Comparison of ENCODE assay signal across 13 cellular contexts in the genomic region with DNA sequence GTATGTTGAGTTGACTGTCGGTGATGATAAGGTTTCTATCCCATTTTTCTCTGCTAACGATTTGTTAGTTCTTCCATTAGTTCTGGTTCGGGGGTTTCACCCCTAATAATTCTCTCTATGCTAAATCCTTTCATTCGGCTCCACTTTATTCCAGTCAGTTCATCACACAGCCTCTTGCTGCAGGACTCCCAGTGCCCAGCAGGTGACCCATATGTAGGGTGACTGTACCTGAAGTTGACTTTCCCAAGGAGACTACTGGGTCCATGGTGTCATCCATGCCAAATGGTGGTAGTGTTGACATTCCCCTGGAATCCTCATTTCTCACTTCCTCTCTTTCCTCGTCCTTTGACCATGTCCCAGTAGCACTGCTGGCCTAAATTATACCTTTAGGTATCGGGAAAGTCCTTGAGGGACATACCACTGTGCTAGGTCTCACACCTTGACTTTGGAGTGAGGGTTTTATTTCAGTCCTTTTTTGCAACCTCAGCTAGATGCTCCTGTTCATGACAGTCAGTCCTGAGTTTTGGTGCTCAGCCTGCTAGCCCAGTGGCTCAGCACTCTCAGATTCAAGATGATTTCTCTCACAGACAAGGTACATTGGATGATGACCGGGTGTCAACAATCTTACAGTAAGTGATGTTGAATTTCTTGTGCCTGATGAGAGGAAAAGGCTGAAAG.
DNase-seq lines count a peak whose midpoint lies in the region; ATAC-seq, FAIRE-seq and TF ChIP-seq lines count a peak whose summit lies in the region.
"Had no signal": no experiment of that assay in that cellular context is flagged by ENCODE, and none has a peak within 500 bp of the region (broad histone marks: within the 10 kb centered on the region; RNA-seq: fewer than 3 reads in every experiment).

No MANE protein-coding gene starts in this region.

- no peak for TF ChIP-seq EP300 in HepG2 (IDR thresholded peaks at IDR 0.05; ENCODE audit: low read depth in 2 of 2, low read length in 2 of 2)
- TF ChIP-seq EP300 in HepG2 (CRISPR knock-in tag; IDR thresholded peaks at IDR 0.05; ENCODE audit: borderline replicate concordance): no peak

- no peak overlapping the region for H3K4me2 ChIP-seq in HepG2 (ENCODE audit: low read depth, low read length)

- H3K9me3 ChIP-seq in HepG2 (ENCODE audit: low read length): no peaks in the 10 kb centered on the region
- no peaks in the 10 kb centered on the region for H3K9me3 ChIP-seq in right lobe of liver
- H3K9me3 ChIP-seq: tibial nerve had no signal

- in situ Hi-C loops in HepG2 (cut with HindIII; ENCODE audit: extremely low pct_ligation_motif_present, low pct_unique_long_range_greater_than_20kb) (loop anchor here (10.0 kb wide), 1 partner anchor 225 kb away; no protein-coding TSS in a partner anchor), astrocyte of the cerebellum (cut with HindIII; ENCODE audit: low sequenced_read_pairs) (no loop called here)

- TF ChIP-seq RAD21 in HepG2 (CRISPR knock-in tag; IDR thresholded peaks at IDR 0.05): no peak

- no peak overlapping the region for H3K27ac ChIP-seq in HepG2 (ENCODE audit: extremely low read length, insufficient read depth, low read length)
- no peak overlapping the region for H3K27ac ChIP-seq in right lobe of liver
- no peak overlapping the region for H3K27ac ChIP-seq in coronary artery
- H3K27ac ChIP-seq: parathyroid adenoma, tibial nerve had no signal

- no peak for TF ChIP-seq CTCF in HepG2 (CRISPR knock-in tag; IDR thresholded peaks at IDR 0.05)
- no peak for TF ChIP-seq CTCF in right lobe of liver (IDR thresholded peaks at IDR 0.05)
- TF ChIP-seq CTCF in astrocyte of the cerebellum (IDR thresholded peaks at IDR 0.05; ENCODE audit: low read depth, low read length, missing control alignments): peak; percentile 12
- TF ChIP-seq CTCF in coronary artery (IDR thresholded peaks at IDR 0.05): no peak

- CTCF ChIA-PET in HepG2 (lab: Yijun Ruan, JAX; ENCODE audit: low intra/inter-chr PET ratio, low total read pairs): interaction anchor here (1.2 to 1.4 kb wide), 3 partner anchors 222 to 286 kb away, joined by 3 to 8 read pairs (median 7); no protein-coding TSS in a partner anchor
- CTCF ChIA-PET in activated CD8-positive, alpha-beta memory T cell treated with anti-CD3 and anti-CD28 coated beads, Interleukin-2, amount 10 ng/mL, durations not matched to agents 7 days and 5 days (lab: Charles Lee): interaction anchor here (1.0 kb wide), 1 partner anchor 222 kb away, joined by 3 read pairs; no protein-coding TSS in a partner anchor

- H3K4me3 ChIP-seq in HepG2 (replicated peaks in 1 of 3; ENCODE audit: insufficient read depth in 1 of 3, low read depth in 2 of 3, low read length in 3 of 3): no peak overlapping the region
- H3K4me3 ChIP-seq in right lobe of liver: no peak overlapping the region
- H3K4me3 ChIP-seq in astrocyte of the cerebellum (ENCODE audit: low read depth, low read length): no peak overlapping the region
- no peak overlapping the region for H3K4me3 ChIP-seq in coronary artery
- H3K4me3 ChIP-seq: tibial nerve had no signal

- POLR2A ChIA-PET in HepG2 (lab: Yijun Ruan, JAX): no interaction called here

- FAIRE-seq in HepG2 (lab: Jason Lieb, UNC): no peak

- H3K36me3 Mint-ChIP-seq in activated CD8-positive, alpha-beta memory T cell treated with anti-CD3 and anti-CD28 coated beads, Interleukin-2, amount 10 ng/mL, durations not matched to agents 7 days and 5 days: no peaks in the 10 kb centered on the region

- no peak overlapping the region for H3K27ac Mint-ChIP-seq in activated CD8-positive, alpha-beta memory T cell treated with anti-CD3 and anti-CD28 coated beads, Interleukin-2, amount 10 ng/mL, durations not matched to agents 7 days and 5 days
- H3K27ac Mint-ChIP-seq: activated CD4-positive, alpha-beta T cell treated with anti-CD3 and anti-CD28 coated beads, Interleukin-2, amount 10 ng/mL, durations not matched to agents 24 days and 14 days; activated T-cell treated with anti-CD3 and anti-CD28 coated beads, Interleukin-2, amount 50 U/mL, for 72 hours; T-helper 1 cell treated with Interleukin-12 subunit alpha and Interleukin-12 subunit beta and Interleukin-4 antibody, amounts not matched to agents 30 μg/mL and 1 μg/mL, for 36 hours had no signal

- H3K36me3 ChIP-seq in HepG2 (replicated peaks in 1 of 2; ENCODE audit: control insufficient read depth in 1 of 2, insufficient read depth in 2 of 2, low read length in 2 of 2): no peaks in the 10 kb centered on the region
- H3K36me3 ChIP-seq in right lobe of liver: no peaks in the 10 kb centered on the region
- H3K36me3 ChIP-seq: tibial nerve had no signal

- no TSS peak for BruUV-seq in HepG2 (replicated peaks; lab: Mats Ljungman, UMichigan)

- H3K27me3 ChIP-seq in HepG2 (ENCODE audit: control insufficient read depth in 1 of 2, insufficient read depth in 2 of 2, low read length in 2 of 2): no peaks in the 10 kb centered on the region
- H3K27me3 ChIP-seq in right lobe of liver: no peaks in the 10 kb centered on the region
- H3K27me3 ChIP-seq: tibial nerve had no signal

- H3K4me1 Mint-ChIP-seq in activated CD8-positive, alpha-beta memory T cell treated with anti-CD3 and anti-CD28 coated beads, Interleukin-2, amount 10 ng/mL, durations not matched to agents 7 days and 5 days: no peaks in the 10 kb centered on the region
- H3K4me1 Mint-ChIP-seq: activated CD4-positive, alpha-beta T cell treated with anti-CD3 and anti-CD28 coated beads, Interleukin-2, amount 10 ng/mL, durations not matched to agents 24 days and 14 days had no signal

- H2AFZ ChIP-seq in HepG2 (ENCODE audit: low read length): no peak overlapping the region
- H2AFZ ChIP-seq: parathyroid adenoma had no signal

- TF ChIP-seq POLR2A in HepG2 (IDR thresholded peaks at IDR 0.05; ENCODE audit: insufficient read depth in 1 of 2, low read depth in 2 of 2, low read length in 2 of 2) (no peak), right lobe of liver (IDR thresholded peaks at IDR 0.05) (no peak)

- intact Hi-C loops in HepG2 (cut with micrococcal nuclease; ENCODE audit: unreplicated experiment): loop anchor here (1.0 kb wide), 2 partner anchors 223 to 286 kb away; no protein-coding TSS in a partner anchor
- intact Hi-C loops in right lobe of liver (cut with DNase I): no loop called here

- ATAC-seq in HepG2: peak; percentile 84
- no peak for ATAC-seq in right lobe of liver
- ATAC-seq in HG03045 (IDR thresholded peaks at IDR 0.05; ENCODE audit: unreplicated experiment): peak; percentile 13
- no peak for ATAC-seq in activated CD8-positive, alpha-beta memory T cell treated with anti-CD3 and anti-CD28 coated beads, Interleukin-2, amount 10 ng/mL, durations not matched to agents 7 days and 5 days
- ATAC-seq in GM18858 (IDR thresholded peaks at IDR 0.05; ENCODE audit: unreplicated experiment): no peak
- no peak for ATAC-seq in GM21786 (IDR thresholded peaks at IDR 0.05; ENCODE audit: unreplicated experiment)
- ATAC-seq: activated T-cell treated with anti-CD3 and anti-CD28 coated beads, Interleukin-2, amount 50 U/mL, for 72 hours had no signal

- H3K79me2 ChIP-seq in HepG2 (ENCODE audit: insufficient read depth, low read length): no peaks in the 10 kb centered on the region
- H3K79me2 ChIP-seq: parathyroid adenoma had no signal

- H3K27me3 Mint-ChIP-seq in activated CD8-positive, alpha-beta memory T cell treated with anti-CD3 and anti-CD28 coated beads, Interleukin-2, amount 10 ng/mL, durations not matched to agents 7 days and 5 days: no peaks in the 10 kb centered on the region
- H3K27me3 Mint-ChIP-seq: activated CD4-positive, alpha-beta T cell treated with anti-CD3 and anti-CD28 coated beads, Interleukin-2, amount 10 ng/mL, durations not matched to agents 24 days and 14 days had no signal

- no peaks in the 10 kb centered on the region for H3K9me3 Mint-ChIP-seq in activated CD8-positive, alpha-beta memory T cell treated with anti-CD3 and anti-CD28 coated beads, Interleukin-2, amount 10 ng/mL, durations not matched to agents 7 days and 5 days (ENCODE audit: low read depth)
- H3K9me3 Mint-ChIP-seq: activated CD4-positive, alpha-beta T cell treated with anti-CD3 and anti-CD28 coated beads, Interleukin-2, amount 10 ng/mL, durations not matched to agents 24 days and 14 days; activated T-cell treated with anti-CD3 and anti-CD28 coated beads, Interleukin-2, amount 50 U/mL, for 72 hours; T-helper 1 cell treated with Interleukin-12 subunit alpha and Interleukin-12 subunit beta and Interleukin-4 antibody, amounts not matched to agents 30 μg/mL and 1 μg/mL, for 36 hours had no signal

- H3K4me1 ChIP-seq in HepG2 (ENCODE audit: insufficient read depth, low read length): no peaks in the 10 kb centered on the region
- H3K4me1 ChIP-seq in right lobe of liver: no peaks in the 10 kb centered on the region
- H3K4me1 ChIP-seq: parathyroid adenoma had no signal

- H3K4me3 Mint-ChIP-seq in activated CD8-positive, alpha-beta memory T cell treated with anti-CD3 and anti-CD28 coated beads, Interleukin-2, amount 10 ng/mL, durations not matched to agents 7 days and 5 days: no peak overlapping the region
- H3K4me3 Mint-ChIP-seq: activated CD4-positive, alpha-beta T cell treated with anti-CD3 and anti-CD28 coated beads, Interleukin-2, amount 10 ng/mL, durations not matched to agents 24 days and 14 days; activated T-cell treated with anti-CD3 and anti-CD28 coated beads, Interleukin-2, amount 50 U/mL, for 72 hours; T-helper 1 cell treated with Interleukin-12 subunit alpha and Interleukin-12 subunit beta and Interleukin-4 antibody, amounts not matched to agents 30 μg/mL and 1 μg/mL, for 36 hours had no signal

- no peaks in the 10 kb centered on the region for H4K20me1 ChIP-seq in HepG2 (ENCODE audit: insufficient read depth, low read length)

- peak; percentile 1 for DNase-seq in HepG2 (ENCODE audit: low spot score)
- no peak for DNase-seq in right lobe of liver
- DNase-seq in astrocyte of the cerebellum (ENCODE audit: low read depth): no peak
- no peak for DNase-seq in activated CD8-positive, alpha-beta memory T cell treated with anti-CD3 and anti-CD28 coated beads, Interleukin-2, amount 10 ng/mL, durations not matched to agents 7 days and 5 days
- no peak for DNase-seq in coronary artery (ENCODE audit: low spot score)

- H3K9ac ChIP-seq in HepG2 (ENCODE audit: insufficient read depth, low read depth, low read length): no peak overlapping the region
- H3K9ac ChIP-seq: parathyroid adenoma had no signal

- WGBS in HepG2 (ENCODE audit: low lambda C conversion rate): 14% methylated on average over 7 of the region's 7 CpGs
- WGBS in right lobe of liver (ENCODE audit: insufficient coverage, low coverage, low lambda C conversion rate, missing lambda C conversion rate): 52% methylated on average over 7 of the region's 7 CpGs

TF ChIP-seq in HepG2, 621 proteins besides CTCF, POLR2A, EP300 and RAD21 (continues in another document):
- TF ChIP-seq GABPB1 (CRISPR knock-in tag; IDR thresholded peaks at IDR 0.05) (no peak), ZNF446 (CRISPR knock-in tag; IDR thresholded peaks at IDR 0.05) (no peak)
- TF ChIP-seq, protein P1, sequence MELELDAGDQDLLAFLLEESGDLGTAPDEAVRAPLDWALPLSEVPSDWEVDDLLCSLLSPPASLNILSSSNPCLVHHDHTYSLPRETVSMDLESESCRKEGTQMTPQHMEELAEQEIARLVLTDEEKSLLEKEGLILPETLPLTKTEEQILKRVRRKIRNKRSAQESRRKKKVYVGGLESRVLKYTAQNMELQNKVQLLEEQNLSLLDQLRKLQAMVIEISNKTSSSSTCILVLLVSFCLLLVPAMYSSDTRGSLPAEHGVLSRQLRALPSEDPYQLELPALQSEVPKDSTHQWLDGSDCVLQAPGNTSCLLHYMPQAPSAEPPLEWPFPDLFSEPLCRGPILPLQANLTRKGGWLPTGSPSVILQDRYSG (CRISPR knock-in tag; IDR thresholded peaks at IDR 0.05): no peak

Comparison
In these comparisons a context has a peak if more than half of its experiments do, and no peak if none do; other contexts are left out.
1. ATAC-seq: peak in HepG2 (single experiment) and HG03045 (single experiment); none in right lobe of liver (0 of 4), activated CD8-positive, alpha-beta memory T cell treated with anti-CD3 and anti-CD28 coated beads, Interleukin-2, amount 10 ng/mL, durations not matched to agents 7 days and 5 days (single experiment), GM18858 (single experiment) and GM21786 (single experiment).